ENCODE assay signal across 2 cellular contexts in genomic region chr1:167325151-167325550, GRCh38.
A peak's percentile ranks its signal among the peaks of the same experiment; 100 is the strongest.
TF ChIP-seq lines count a peak whose summit lies in the region.

No MANE protein-coding gene starts in this region.

TF ChIP-seq in HepG2, 621 proteins besides CTCF, POLR2A, EP300 and RAD21 (continued from another document):
- peak in 1 of 2 experiments; percentile 49; a peak in 2 of 4 replicates for TF ChIP-seq MAFK (conservative IDR thresholded peaks at IDR 0.05 in 1 of 2, IDR thresholded peaks at IDR 0.05 in 1 of 2; ENCODE audit: low read length in 2 of 2)

TF ChIP-seq in K562, 482 proteins besides CTCF, POLR2A, EP300 and RAD21 (continued from another document):
- TF ChIP-seq, protein P1, sequence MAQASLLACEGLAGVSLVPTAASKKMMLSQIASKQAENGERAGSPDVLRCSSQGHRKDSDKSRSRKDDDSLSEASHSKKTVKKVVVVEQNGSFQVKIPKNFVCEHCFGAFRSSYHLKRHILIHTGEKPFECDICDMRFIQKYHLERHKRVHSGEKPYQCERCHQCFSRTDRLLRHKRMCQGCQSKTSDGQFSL (CRISPR knock-in tag; IDR thresholded peaks at IDR 0.05): no peak
- TF ChIP-seq, protein P1 (tag; IDR thresholded peaks at IDR 0.05): no peak
- no peak for TF ChIP-seq GTF3C2 (IDR thresholded peaks at IDR 0.05; ENCODE audit: borderline replicate concordance, extremely low read depth, insufficient read length)
- no peak for TF ChIP-seq ZSCAN32 (CRISPR knock-in tag; IDR thresholded peaks at IDR 0.05)
- no peak for TF ChIP-seq NCOA6 (IDR thresholded peaks at IDR 0.05)
- no peak for TF ChIP-seq TCF3 (CRISPR knock-in tag; IDR thresholded peaks at IDR 0.05)
- no peak for TF ChIP-seq ID3 (CRISPR knock-in tag; IDR thresholded peaks at IDR 0.05)
- no peak for TF ChIP-seq ID3 (tag; IDR thresholded peaks at IDR 0.05)
- no peak for TF ChIP-seq ZBED1 (IDR thresholded peaks at IDR 0.05)
